ENCODE assay signal across 13 cellular contexts in genomic region chr13:26992951-26993490, GRCh38.
"Had no signal": no experiment of that assay in that cellular context is flagged by ENCODE, and none has a peak within 500 bp of the region (broad histone marks: within the 10 kb centered on the region; RNA-seq: fewer than 3 reads in every experiment).

No MANE protein-coding gene starts in this region.

- H3K4me3 ChIP-seq: hepatocyte, ovary, testis had no signal

- H3K36me3 ChIP-seq: ovary had no signal

- H3K27ac ChIP-seq: hepatocyte, ovary, testis had no signal

- H3K9ac ChIP-seq: SK-N-SH had no signal

- H3K9me3 Mint-ChIP-seq: activated CD4-positive, alpha-beta T cell treated with anti-CD3 and anti-CD28 coated beads, Interleukin-2, amount 10 ng/mL, durations not matched to agents 24 days and 14 days; activated T-helper 17 cell treated with anti-CD3 and anti-CD28 coated beads, Interleukin-2, amount 50 U/mL, for 72 hours had no signal

- H3K4me2 ChIP-seq: hepatocyte, SK-N-SH had no signal

- H3K9me3 ChIP-seq: ovary, SK-N-SH, testis had no signal

- H3K4me3 Mint-ChIP-seq: activated CD4-positive, alpha-beta T cell treated with anti-CD3 and anti-CD28 coated beads, Interleukin-2, amount 10 ng/mL, durations not matched to agents 24 days and 14 days; activated naive CD4-positive, alpha-beta T cell treated with anti-CD3 and anti-CD28 coated beads for 36 hours; activated T-helper 17 cell treated with anti-CD3 and anti-CD28 coated beads, Interleukin-2, amount 50 U/mL, for 72 hours; neural crest cell had no signal

- H3K4me1 Mint-ChIP-seq: activated T-helper 17 cell treated with anti-CD3 and anti-CD28 coated beads, Interleukin-2, amount 50 U/mL, for 72 hours; neural crest cell had no signal

- H2AFZ ChIP-seq: hepatocyte had no signal

- DNase-seq: activated CD4-positive, alpha-beta T cell treated with anti-CD3 and anti-CD28 coated beads, Interleukin-2, amount 10 ng/mL, durations not matched to agents 24 days and 14 days; activated naive CD4-positive, alpha-beta T cell treated with anti-CD3 and anti-CD28 coated beads for 36 hours; effector CD4-positive, alpha-beta T cell; ovary; SK-N-SH; small intestine; testis had no signal

- H3K27ac Mint-ChIP-seq: activated CD4-positive, alpha-beta T cell treated with anti-CD3 and anti-CD28 coated beads, Interleukin-2, amount 10 ng/mL, durations not matched to agents 24 days and 14 days; activated naive CD4-positive, alpha-beta T cell treated with anti-CD3 and anti-CD28 coated beads for 36 hours; activated T-helper 17 cell treated with anti-CD3 and anti-CD28 coated beads, Interleukin-2, amount 50 U/mL, for 72 hours had no signal

- H3K27me3 ChIP-seq: hepatocyte, ovary, testis had no signal

- FAIRE-seq: astrocyte, colon, endothelial cell of umbilical vein, small intestine had no signal

- ATAC-seq: activated T-helper 17 cell treated with anti-CD3 and anti-CD28 coated beads, Interleukin-2, amount 50 U/mL, for 72 hours had no signal
